ENCODE assay signal across 8 cellular contexts in genomic region chr21:28991861-28992525, GRCh38. TPM values are rescaled to one million over a fixed set of nuclear protein-coding genes. Genes with fewer than 3 reads are reported as not detected.
A peak's percentile ranks its signal among the peaks of the same experiment; 100 is the strongest.
DNase-seq lines count a peak whose midpoint lies in the region; ATAC-seq and TF ChIP-seq lines count a peak whose summit lies in the region.

No MANE protein-coding gene starts in this region.

- peaks cover 54% of the 10 kb centered on the region for H3K4me1 Mint-ChIP-seq in activated CD4-positive, alpha-beta memory T cell treated with anti-CD3 and anti-CD28 coated beads for 36 hours (ENCODE audit: low read depth)

- no peaks in the 10 kb centered on the region for H3K27me3 Mint-ChIP-seq in activated CD4-positive, alpha-beta memory T cell treated with anti-CD3 and anti-CD28 coated beads for 36 hours

- ATAC-seq in HG02973 (IDR thresholded peaks at IDR 0.05; ENCODE audit: unreplicated experiment) = peak; percentile 4

- H3K9me3 ChIP-seq in right atrium auricular region = no peaks in the 10 kb centered on the region
- H3K9me3 ChIP-seq in skeletal muscle satellite cell (replicated peaks; ENCODE audit: low read length) = no peaks in the 10 kb centered on the region

- H3K4me2 ChIP-seq in skeletal muscle satellite cell (ENCODE audit: low read length) = peak overlapping the region; percentile 93

- peaks cover 7% of the 10 kb centered on the region for H3K36me3 Mint-ChIP-seq in activated CD4-positive, alpha-beta memory T cell treated with anti-CD3 and anti-CD28 coated beads for 36 hours

- H3K4me3 ChIP-seq in GM06990 (replicated peaks; ENCODE audit: low read depth, low read length) (peak overlapping the region; percentile 100), right atrium auricular region (peak overlapping the region; percentile 77 to 93), skeletal muscle satellite cell (ENCODE audit: low read length) (peak overlapping the region; percentile 92)

- peak overlapping the region; percentile 80 to 91 for H3K27ac ChIP-seq in right atrium auricular region

- CTCF ChIA-PET in activated CD4-positive, alpha-beta memory T cell treated with anti-CD3 and anti-CD28 coated beads for 36 hours (lab: Charles Lee) = interaction anchor here (0.6 to 2.4 kb wide), 3 partner anchors 11 to 33 kb away, joined by 3 to 10 read pairs (median 6); partner anchors contain the start of gene USP16

- H3K27me3 ChIP-seq in GM06990 (replicated peaks; ENCODE audit: control insufficient read depth, insufficient read depth, low read length) = no peaks in the 10 kb centered on the region
- no peaks in the 10 kb centered on the region for H3K27me3 ChIP-seq in right atrium auricular region
- no peaks in the 10 kb centered on the region for H3K27me3 ChIP-seq in skeletal muscle satellite cell (ENCODE audit: control insufficient read depth, insufficient read depth, low read length)

- H3K4me1 ChIP-seq in right atrium auricular region (peaks cover 0 to 32% of the 10 kb centered on the region in 2 donors), skeletal muscle satellite cell (ENCODE audit: control insufficient read depth, insufficient read depth, low read length) (peaks cover 12% of the 10 kb centered on the region)

- no peaks in the 10 kb centered on the region for H3K9me3 Mint-ChIP-seq in activated CD4-positive, alpha-beta memory T cell treated with anti-CD3 and anti-CD28 coated beads for 36 hours

- DNase-seq in GM06990 (ENCODE audit: extremely low read depth, insufficient read length) (no peak), right atrium auricular region (ENCODE audit: low spot score) (no peak), OCI-M2 (lab: John Stamatoyannopoulos, UW; ENCODE audit: unreplicated experiment) (no peak), NCI-H128 (lab: John Stamatoyannopoulos, UW; ENCODE audit: unreplicated experiment) (no peak)
- no peak for DNase-seq in activated CD4-positive, alpha-beta memory T cell treated with anti-CD3 and anti-CD28 coated beads for 36 hours
- DNase-seq in stimulated activated CD4-positive, alpha-beta T cell treated with anti-CD3 and anti-CD28 coated beads, Interleukin-2, amount 100 ng/mL, for 48 hours = no peak

- intact Hi-C loops in activated CD4-positive, alpha-beta memory T cell treated with anti-CD3 and anti-CD28 coated beads for 36 hours (cut with micrococcal nuclease) = loop anchor here (2.0 to 5.0 kb wide), 2 partner anchors 160 to 225 kb away; no protein-coding TSS in a partner anchor

- peak overlapping the region; percentile 89 for H3K9ac ChIP-seq in skeletal muscle satellite cell (ENCODE audit: low read depth, low read length)

- TF ChIP-seq CTCF in GM06990 (IDR thresholded peaks at IDR 0.05; ENCODE audit: insufficient read depth, low read length, poor library complexity, severe bottlenecking) (no peak), right atrium auricular region (IDR thresholded peaks at IDR 0.05) (no peak)

- H3K27ac Mint-ChIP-seq in activated CD4-positive, alpha-beta memory T cell treated with anti-CD3 and anti-CD28 coated beads for 36 hours = peak overlapping the region; percentile 95

- no peaks in the 10 kb centered on the region for H3K36me3 ChIP-seq in GM06990 (ENCODE audit: control insufficient read depth, insufficient read depth, low read length)
- no peaks in the 10 kb centered on the region for H3K36me3 ChIP-seq in right atrium auricular region
- H3K36me3 ChIP-seq in skeletal muscle satellite cell (ENCODE audit: insufficient read depth, low read length) = no peaks in the 10 kb centered on the region

- peak overlapping the region; percentile 93 for H3K4me3 Mint-ChIP-seq in activated CD4-positive, alpha-beta memory T cell treated with anti-CD3 and anti-CD28 coated beads for 36 hours

- POLR2A ChIA-PET in activated CD4-positive, alpha-beta memory T cell treated with anti-CD3 and anti-CD28 coated beads for 36 hours (lab: Charles Lee) = interaction anchor here (1.4 to 3.4 kb wide), 6 partner anchors 11 to 82 kb away, joined by 3 to 62 read pairs (median 16); partner anchors contain the start of genes CCT8, RWDD2B and USP16

RNA-seq across cellular contexts. Expression of gene LTN1, which starts 0.7 kb away (rescaled TPM):
- 10 to 100 TPM; 26.7 to 29.1 TPM for total RNA-seq in activated CD4-positive, alpha-beta memory T cell treated with anti-CD3 and anti-CD28 coated beads for 36 hours
- total RNA-seq in right atrium auricular region = 10 to 100 TPM; 12.3 to 18.2 TPM
- 24.0 and 26.6 TPM in 2 replicates for total RNA-seq in skeletal muscle satellite cell (2012; rRNA removed)

RNA-seq across cellular contexts. Expression of gene RWDD2B, which starts 27.2 kb away (rescaled TPM):
- 10 to 100 TPM; 14.4 to 16.2 TPM for total RNA-seq in activated CD4-positive, alpha-beta memory T cell treated with anti-CD3 and anti-CD28 coated beads for 36 hours
- total RNA-seq in right atrium auricular region = 10 to 100 TPM in 1 of 2 donors, 1 to 10 TPM in 1; 7.2 to 14.9 TPM
- 18.1 and 22.3 TPM in 2 replicates for total RNA-seq in skeletal muscle satellite cell (2012; rRNA removed)

RNA-seq across cellular contexts. Expression of gene USP16, which starts 32.5 kb away (rescaled TPM):
- total RNA-seq in activated CD4-positive, alpha-beta memory T cell treated with anti-CD3 and anti-CD28 coated beads for 36 hours = 10 to 100 TPM; 39.3 to 42.1 TPM
- total RNA-seq in right atrium auricular region = 10 to 100 TPM; 23.2 to 28.1 TPM
- 31.2 and 32.7 TPM in 2 replicates for total RNA-seq in skeletal muscle satellite cell (2012; rRNA removed)
